ENCODE assay signal across 1 cellular context in genomic region chr13:21203132-21203531, GRCh38.
TF ChIP-seq lines count a peak whose summit lies in the region.

No MANE protein-coding gene starts in this region.

TF ChIP-seq in HepG2, 621 proteins besides CTCF, POLR2A, EP300 and RAD21 (continued from another document):
- 0 out of 2 replicates have a peak, but pooled peaks have one; percentile 29 for TF ChIP-seq FOXP4 (CRISPR knock-in tag; IDR thresholded peaks at IDR 0.05)
- no peak for TF ChIP-seq SAFB2 (CRISPR knock-in tag; IDR thresholded peaks at IDR 0.05; ENCODE audit: borderline replicate concordance, low read depth)
